Comparison of ENCODE assay signal across 1 cellular context in genomic region chr20:36544134-36545018, GRCh38.
A peak's percentile ranks its signal among the peaks of the same experiment; 100 is the strongest.
TF ChIP-seq lines count a peak whose summit lies in the region.

No MANE protein-coding gene starts in this region.

TF ChIP-seq in HepG2, 621 proteins besides CTCF, POLR2A, EP300 and RAD21:
- TF ChIP-seq, protein P1, sequence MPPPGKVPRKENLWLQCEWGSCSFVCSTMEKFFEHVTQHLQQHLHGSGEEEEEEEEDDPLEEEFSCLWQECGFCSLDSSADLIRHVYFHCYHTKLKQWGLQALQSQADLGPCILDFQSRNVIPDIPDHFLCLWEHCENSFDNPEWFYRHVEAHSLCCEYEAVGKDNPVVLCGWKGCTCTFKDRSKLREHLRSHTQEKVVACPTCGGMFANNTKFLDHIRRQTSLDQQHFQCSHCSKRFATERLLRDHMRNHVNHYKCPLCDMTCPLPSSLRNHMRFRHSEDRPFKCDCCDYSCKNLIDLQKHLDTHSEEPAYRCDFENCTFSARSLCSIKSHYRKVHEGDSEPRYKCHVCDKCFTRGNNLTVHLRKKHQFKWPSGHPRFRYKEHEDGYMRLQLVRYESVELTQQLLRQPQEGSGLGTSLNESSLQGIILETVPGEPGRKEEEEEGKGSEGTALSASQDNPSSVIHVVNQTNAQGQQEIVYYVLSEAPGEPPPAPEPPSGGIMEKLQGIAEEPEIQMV (CRISPR knock-in tag; IDR thresholded peaks at IDR 0.05; ENCODE audit: low read depth): no peak
- TF ChIP-seq CHD2 (IDR thresholded peaks at IDR 0.05; ENCODE audit: low read depth, low read length) (no peak), PHF21A (CRISPR knock-in tag; IDR thresholded peaks at IDR 0.05) (no peak), ZEB1 (IDR thresholded peaks at IDR 0.05; ENCODE audit: insufficient replicate concordance, low read depth) (no peak), PITX1 (CRISPR knock-in tag; IDR thresholded peaks at IDR 0.05) (no peak), MTERF4 (CRISPR knock-in tag; IDR thresholded peaks at IDR 0.05) (no peak), HNF4G (IDR thresholded peaks at IDR 0.05; ENCODE audit: borderline replicate concordance, low read depth, low read length) (no peak), HNF4G (CRISPR knock-in tag; IDR thresholded peaks at IDR 0.05; ENCODE audit: borderline replicate concordance, low read depth) (no peak), ZNF768 (CRISPR knock-in tag; IDR thresholded peaks at IDR 0.05) (peak; percentile 93), ZNF839 (CRISPR knock-in tag; IDR thresholded peaks at IDR 0.05; ENCODE audit: borderline replicate concordance) (no peak), MAFK (conservative IDR thresholded peaks at IDR 0.05 in 1 of 2, IDR thresholded peaks at IDR 0.05 in 1 of 2; ENCODE audit: low read length in 2 of 2) (peak; percentile 21 to 34; a peak in 1 of 4 replicates)
